Comparison of ENCODE assay signal across 8 cellular contexts in genomic region chr17:75979705-75980187, GRCh38. TPM values are rescaled to one million over a fixed set of nuclear protein-coding genes. Genes with fewer than 3 reads are reported as not detected.
DNase-seq lines count a peak whose midpoint lies in the region; TF ChIP-seq lines count a peak whose summit lies in the region.

No MANE protein-coding gene starts in this region.

- no peaks in the 10 kb centered on the region for H3K9me3 Mint-ChIP-seq in activated CD4-positive, alpha-beta T cell treated with anti-CD3 and anti-CD28 coated beads, Interleukin-2, amount 10 ng/mL, durations not matched to agents 7 days and 5 days
- H3K9me3 Mint-ChIP-seq in chondrocyte (ENCODE audit: low read depth), result no peaks in the 10 kb centered on the region

- TF ChIP-seq CTCF in chondrocyte (IDR thresholded peaks at IDR 0.05), result no peak
- no peak for TF ChIP-seq CTCF in uterus (IDR thresholded peaks at IDR 0.05)

- peaks cover 21% of the 10 kb centered on the region for H3K36me3 ChIP-seq in mesodermal cell (ENCODE audit: control insufficient read depth, insufficient read depth, low read length)
- no peaks in the 10 kb centered on the region for H3K36me3 ChIP-seq in uterus

- H3K27ac ChIP-seq in mesodermal cell (ENCODE audit: low read depth, low read length, severe bottlenecking) (peak overlapping the region; percentile 97), uterus (peak overlapping the region; percentile 99 to 100)

- no peak for TF ChIP-seq RAD21 in Ishikawa (IDR thresholded peaks at IDR 0.05; ENCODE audit: low read depth)

- intact Hi-C loops in uterus (cut with DNase I; ENCODE audit: low total_unique reads), result no loop called here

- WGBS in mesodermal cell (ENCODE audit: insufficient coverage in 2 of 2), 2 experiments, result 9 to 13% methylated on average over 15 to 17 of the region's 19 CpGs

- POLR2A ChIA-PET in activated CD4-positive, alpha-beta T cell treated with anti-CD3 and anti-CD28 coated beads, Interleukin-2, amount 10 ng/mL, durations not matched to agents 7 days and 5 days (lab: Charles Lee), result interaction anchor here (0.9 kb wide), 1 partner anchor 83 kb away, joined by 6 read pairs; no protein-coding TSS in a partner anchor

- H3K4me1 Mint-ChIP-seq in activated CD4-positive, alpha-beta T cell treated with anti-CD3 and anti-CD28 coated beads, Interleukin-2, amount 10 ng/mL, durations not matched to agents 7 days and 5 days, result peaks cover 37% of the 10 kb centered on the region
- peaks cover 72% of the 10 kb centered on the region for H3K4me1 Mint-ChIP-seq in chondrocyte (ENCODE audit: low read depth)

- H3K27me3 ChIP-seq in uterus, result no peaks in the 10 kb centered on the region

- H3K4me3 ChIP-seq in mesodermal cell (ENCODE audit: extremely low read depth, insufficient read depth, low read length, poor library complexity, severe bottlenecking) (peak overlapping the region; percentile 72), uterus (peak overlapping the region; percentile 75 to 99)

- no peak for TF ChIP-seq POLR2A in uterus (IDR thresholded peaks at IDR 0.05)

- CTCF ChIA-PET in activated CD4-positive, alpha-beta T cell treated with anti-CD3 and anti-CD28 coated beads, Interleukin-2, amount 10 ng/mL, durations not matched to agents 7 days and 5 days (lab: Charles Lee), result interaction anchor here (0.8 to 1.6 kb wide), 5 partner anchors 17 to 118 kb away, joined by 4 to 7 read pairs (median 4); partner anchors contain the start of gene TRIM65

- peak overlapping the region; percentile 98 for H3K27ac Mint-ChIP-seq in activated CD4-positive, alpha-beta T cell treated with anti-CD3 and anti-CD28 coated beads, Interleukin-2, amount 10 ng/mL, durations not matched to agents 7 days and 5 days
- peak overlapping the region; percentile 98 for H3K27ac Mint-ChIP-seq in chondrocyte (ENCODE audit: unreplicated experiment)

- H3K9me3 ChIP-seq in mesodermal cell (ENCODE audit: control insufficient read depth, low read length) (no peaks in the 10 kb centered on the region), uterus (no peaks in the 10 kb centered on the region)

- H3K4me1 ChIP-seq in mesodermal cell (ENCODE audit: control insufficient read depth, insufficient read depth, low read length, poor library complexity, severe bottlenecking), result peaks cover 12% of the 10 kb centered on the region
- no peaks in the 10 kb centered on the region for H3K4me1 ChIP-seq in uterus

- DNase-seq in activated CD4-positive, alpha-beta T cell treated with anti-CD3 and anti-CD28 coated beads, Interleukin-2, amount 10 ng/mL, durations not matched to agents 7 days and 5 days, result no peak
- no peak for DNase-seq in activated CD4-positive, alpha-beta T cell treated with anti-CD3 and anti-CD28 coated beads for 1 hour
- peak; percentile 75 for DNase-seq in chondrocyte (ENCODE audit: low spot score)
- DNase-seq in uterus, result no peak
- no peak for DNase-seq in ACHN
- no peak for DNase-seq in T-helper 9 cell

- in situ Hi-C loops in ACHN (cut with HindIII; ENCODE audit: low pct_ligation_motif_present, low pct_unique_long_range_greater_than_20kb, low sequenced_read_pairs), result no loop called here

- no peak for TF ChIP-seq EP300 in Ishikawa (IDR thresholded peaks at IDR 0.05; ENCODE audit: borderline replicate concordance)

- peaks cover 10% of the 10 kb centered on the region for H3K36me3 Mint-ChIP-seq in activated CD4-positive, alpha-beta T cell treated with anti-CD3 and anti-CD28 coated beads, Interleukin-2, amount 10 ng/mL, durations not matched to agents 7 days and 5 days (ENCODE audit: low read depth)
- H3K36me3 Mint-ChIP-seq in chondrocyte (ENCODE audit: low read depth), result peaks cover 3% of the 10 kb centered on the region

- no peaks in the 10 kb centered on the region for H3K27me3 Mint-ChIP-seq in activated CD4-positive, alpha-beta T cell treated with anti-CD3 and anti-CD28 coated beads, Interleukin-2, amount 10 ng/mL, durations not matched to agents 7 days and 5 days
- no peaks in the 10 kb centered on the region for H3K27me3 Mint-ChIP-seq in chondrocyte (ENCODE audit: low read depth)

- H3K4me3 Mint-ChIP-seq in activated CD4-positive, alpha-beta T cell treated with anti-CD3 and anti-CD28 coated beads, Interleukin-2, amount 10 ng/mL, durations not matched to agents 7 days and 5 days, result peak overlapping the region; percentile 91
- peak overlapping the region; percentile 84 for H3K4me3 Mint-ChIP-seq in chondrocyte (ENCODE audit: unreplicated experiment)

TF ChIP-seq in Ishikawa, 13 proteins besides CTCF, POLR2A, EP300 and RAD21:
- TF ChIP-seq YY1 (IDR thresholded peaks at IDR 0.05; ENCODE audit: low read depth) (peak; percentile 85), NFIC (IDR thresholded peaks at IDR 0.05) (peak; percentile 51; the same call in 1 of the 2 replicates), ZBTB7A (IDR thresholded peaks at IDR 0.05; ENCODE audit: low read depth) (no peak; the same call in 1 of the 2 replicates), TEAD4 (IDR thresholded peaks at IDR 0.05) (peak; percentile 23; the same call in 1 of the 2 replicates), REST (IDR thresholded peaks at IDR 0.05; ENCODE audit: low read depth) (0 out of 2 replicates have a peak, but pooled peaks have one; percentile 6)

RNA-seq across cellular contexts. Expression of gene TEN1, which starts 0.7 kb away (rescaled TPM):
- total RNA-seq in activated CD4-positive, alpha-beta T cell treated with anti-CD3 and anti-CD28 coated beads, Interleukin-2, amount 10 ng/mL, durations not matched to agents 7 days and 5 days, result 10 to 100 TPM; 12.5 to 17.1 TPM
- total RNA-seq in chondrocyte (17.1 to 22.2 TPM (median 21.8 TPM) in 3 replicates), uterus (10 to 100 TPM in 3 of 4 donors, 1 to 10 TPM in 1; 3.1 to 17.2 (median 15.0) TPM)
- polyA plus RNA-seq in mesodermal cell (2013, experiment 1 of 2), result 11.9 TPM
- 7.2 TPM for polyA plus RNA-seq in mesodermal cell (2013, experiment 2 of 2)

RNA-seq across cellular contexts. Expression of gene ACOX1, which starts 0.8 kb away (rescaled TPM):
- total RNA-seq in activated CD4-positive, alpha-beta T cell treated with anti-CD3 and anti-CD28 coated beads, Interleukin-2, amount 10 ng/mL, durations not matched to agents 7 days and 5 days, result 10 to 100 TPM; 27.8 to 34.7 TPM
- 50.2 to 63.3 TPM (median 52.3 TPM) in 3 replicates for total RNA-seq in chondrocyte
- 17.0 TPM for polyA plus RNA-seq in mesodermal cell (2013, experiment 1 of 2)
- 13.8 TPM for polyA plus RNA-seq in mesodermal cell (2013, experiment 2 of 2)
- 10 to 100 TPM; 11.2 to 70.0 (median 42.0) TPM for total RNA-seq in uterus

RNA-seq across cellular contexts. Expression of gene CDK3, which starts 20.9 kb away (rescaled TPM):
- total RNA-seq in activated CD4-positive, alpha-beta T cell treated with anti-CD3 and anti-CD28 coated beads, Interleukin-2, amount 10 ng/mL, durations not matched to agents 7 days and 5 days, result 1 to 10 TPM; 6.9 to 7.1 TPM
- total RNA-seq in chondrocyte (6.3 to 7.1 TPM (median 6.7 TPM) in 3 replicates), uterus (10 to 100 TPM in 1 of 4 donors, 1 to 10 TPM in 2, not detected in 1; 8.5 to 10.8 (median 9.6) TPM)
- 9.5 TPM for polyA plus RNA-seq in mesodermal cell (2013, experiment 1 of 2)
- polyA plus RNA-seq in mesodermal cell (2013, experiment 2 of 2), result 6.7 TPM

RNA-seq across cellular contexts. Expression of gene FBF1, which starts 38.9 kb away (rescaled TPM):
- total RNA-seq in activated CD4-positive, alpha-beta T cell treated with anti-CD3 and anti-CD28 coated beads, Interleukin-2, amount 10 ng/mL, durations not matched to agents 7 days and 5 days, result 10 to 100 TPM; 21.7 to 23.5 TPM
- 6.7 to 19.8 TPM (median 7.5 TPM) in 3 replicates for total RNA-seq in chondrocyte
- 7.7 TPM for polyA plus RNA-seq in mesodermal cell (2013, experiment 1 of 2)
- polyA plus RNA-seq in mesodermal cell (2013, experiment 2 of 2), result 6.1 TPM
- total RNA-seq in uterus, result 10 to 100 TPM; 11.0 to 16.5 (median 14.2) TPM

RNA-seq across cellular contexts. Expression of gene EVPL, which starts 47.4 kb away (rescaled TPM):
- total RNA-seq in activated CD4-positive, alpha-beta T cell treated with anti-CD3 and anti-CD28 coated beads, Interleukin-2, amount 10 ng/mL, durations not matched to agents 7 days and 5 days, result under 1 TPM; 0.02 to 0.05 TPM
- not detected in 3 replicates for total RNA-seq in chondrocyte
- polyA plus RNA-seq in mesodermal cell (2013, experiment 1 of 2), result not detected
- not detected for polyA plus RNA-seq in mesodermal cell (2013, experiment 2 of 2)
- 1 to 10 TPM in 3 of 4 donors, under 1 TPM in 1; 0.59 to 3.7 (median 2.8) TPM for total RNA-seq in uterus
